ENCODE assay signal across 1 cellular context in the genomic region with DNA sequence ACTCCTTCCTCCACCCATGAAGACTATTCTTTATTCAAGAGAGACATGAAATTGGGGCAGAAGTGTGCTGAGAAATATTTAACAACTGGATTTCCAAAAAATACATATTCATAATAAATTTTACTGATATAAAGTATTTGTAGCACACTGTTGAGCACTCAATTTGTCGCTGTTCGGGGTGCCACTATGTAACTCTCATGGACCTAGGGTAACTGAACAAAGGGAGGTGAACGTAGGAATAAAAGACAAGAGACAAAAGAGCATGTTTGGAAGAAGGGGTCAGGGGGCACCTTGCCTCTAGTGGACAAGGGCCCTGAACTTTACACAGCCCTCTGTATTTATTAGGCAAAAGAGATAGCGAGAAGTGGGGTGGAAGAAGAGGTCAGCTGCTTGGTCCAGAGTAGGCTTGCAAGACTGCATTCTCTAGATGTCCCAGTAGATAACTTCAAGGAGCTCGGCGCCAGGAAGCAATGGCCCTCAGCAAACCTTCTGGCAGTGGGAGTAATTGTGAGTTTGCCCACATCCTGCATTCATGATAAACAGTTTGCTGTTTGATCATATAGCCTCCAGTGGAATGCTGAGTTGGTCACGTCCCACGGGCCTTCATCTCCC.
TF ChIP-seq lines count a peak whose summit lies in the region.

No MANE protein-coding gene starts in this region.

TF ChIP-seq in K562, 482 proteins besides CTCF, POLR2A, EP300 and RAD21 (continued from another document and continues in another):
- TF ChIP-seq, protein P1, sequence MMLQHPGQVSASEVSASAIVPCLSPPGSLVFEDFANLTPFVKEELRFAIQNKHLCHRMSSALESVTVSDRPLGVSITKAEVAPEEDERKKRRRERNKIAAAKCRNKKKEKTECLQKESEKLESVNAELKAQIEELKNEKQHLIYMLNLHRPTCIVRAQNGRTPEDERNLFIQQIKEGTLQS (IDR thresholded peaks at IDR 0.05) = no peak
- TF ChIP-seq, protein P1 (CRISPR knock-in tag; conservative IDR thresholded peaks at IDR 0.05) = no peak
- TF ChIP-seq, protein P2, sequence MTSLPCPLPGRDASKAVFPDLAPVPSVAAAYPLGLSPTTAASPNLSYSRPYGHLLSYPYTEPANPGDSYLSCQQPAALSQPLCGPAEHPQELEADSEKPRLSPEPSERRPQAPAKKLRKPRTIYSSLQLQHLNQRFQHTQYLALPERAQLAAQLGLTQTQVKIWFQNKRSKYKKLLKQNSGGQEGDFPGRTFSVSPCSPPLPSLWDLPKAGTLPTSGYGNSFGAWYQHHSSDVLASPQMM (CRISPR knock-in tag; IDR thresholded peaks at IDR 0.05) = no peak
- TF ChIP-seq, protein P3, sequence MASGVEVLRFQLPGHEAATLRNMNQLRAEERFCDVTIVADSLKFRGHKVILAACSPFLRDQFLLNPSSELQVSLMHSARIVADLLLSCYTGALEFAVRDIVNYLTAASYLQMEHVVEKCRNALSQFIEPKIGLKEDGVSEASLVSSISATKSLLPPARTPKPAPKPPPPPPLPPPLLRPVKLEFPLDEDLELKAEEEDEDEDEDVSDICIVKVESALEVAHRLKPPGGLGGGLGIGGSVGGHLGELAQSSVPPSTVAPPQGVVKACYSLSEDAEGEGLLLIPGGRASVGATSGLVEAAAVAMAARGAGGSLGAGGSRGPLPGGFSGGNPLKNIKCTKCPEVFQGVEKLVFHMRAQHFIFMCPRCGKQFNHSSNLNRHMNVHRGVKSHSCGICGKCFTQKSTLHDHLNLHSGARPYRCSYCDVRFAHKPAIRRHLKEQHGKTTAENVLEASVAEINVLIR (CRISPR knock-in tag; IDR thresholded peaks at IDR 0.05) = no peak
- TF ChIP-seq MBD2 (IDR thresholded peaks at IDR 0.05; ENCODE audit: borderline replicate concordance, low read depth) (0 out of 2 replicates have a peak, but pooled peaks have one; percentile 27), ESRRA (IDR thresholded peaks at IDR 0.05; ENCODE audit: borderline replicate concordance, low read depth) (peak; percentile 51; the same call in 1 of the 2 replicates), TCF3 (CRISPR knock-in tag; IDR thresholded peaks at IDR 0.05) (peak; percentile 57; the same call in 1 of the 2 replicates), PYGO2 (tag; IDR thresholded peaks at IDR 0.05) (0 out of 2 replicates have a peak, but pooled peaks have one; percentile 57), NCOA2 (IDR thresholded peaks at IDR 0.05; ENCODE audit: partially characterized antibody in 2 of 2) (no peak), SRSF9 (IDR thresholded peaks at IDR 0.05; ENCODE audit: borderline replicate concordance, low read depth, low read length) (no peak), POU5F1 (IDR thresholded peaks at IDR 0.05; ENCODE audit: borderline replicate concordance, low read depth, low read length, partially characterized antibody) (no peak), CTBP1 (IDR thresholded peaks at IDR 0.05; ENCODE audit: borderline replicate concordance) (peak; percentile 71; the same call in 1 of the 2 replicates), SRSF1 (IDR thresholded peaks at IDR 0.05; ENCODE audit: low read depth, low read length) (no peak), FOXA3 (CRISPR knock-in tag; conservative IDR thresholded peaks at IDR 0.05 in 1 of 2, IDR thresholded peaks at IDR 0.05 in 1 of 2) (no peak), HOXB6 (CRISPR knock-in tag; IDR thresholded peaks at IDR 0.05; ENCODE audit: borderline replicate concordance) (no peak), L3MBTL2 (IDR thresholded peaks at IDR 0.05) (peak; percentile 38; the same call in 1 of the 2 replicates), ETV5 (CRISPR knock-in tag; IDR thresholded peaks at IDR 0.05; ENCODE audit: low read depth) (peak; percentile 45; the same call in 1 of the 2 replicates), ZNF79 (CRISPR knock-in tag; IDR thresholded peaks at IDR 0.05; ENCODE audit: low read depth) (0 out of 2 replicates have a peak, but pooled peaks have one; percentile 12), MAFF (IDR thresholded peaks at IDR 0.05; ENCODE audit: low read length) (no peak), ZNF347 (CRISPR knock-in tag; IDR thresholded peaks at IDR 0.05; ENCODE audit: low read depth) (no peak), CXXC5 (CRISPR knock-in tag; IDR thresholded peaks at IDR 0.05) (peak; percentile 17; the same call in 1 of the 2 replicates), MTA3 (IDR thresholded peaks at IDR 0.05; ENCODE audit: borderline replicate concordance) (peak; percentile 54; the same call in 1 of the 2 replicates), MCM5 (IDR thresholded peaks at IDR 0.05; ENCODE audit: low read depth) (no peak), ZNF175 (CRISPR knock-in tag; IDR thresholded peaks at IDR 0.05; ENCODE audit: low read depth) (0 out of 2 replicates have a peak, but pooled peaks have one; percentile 59), SMARCA4 (IDR thresholded peaks at IDR 0.05) (peak; percentile 56; the same call in 1 of the 2 replicates)
- TF ChIP-seq, protein P4, sequence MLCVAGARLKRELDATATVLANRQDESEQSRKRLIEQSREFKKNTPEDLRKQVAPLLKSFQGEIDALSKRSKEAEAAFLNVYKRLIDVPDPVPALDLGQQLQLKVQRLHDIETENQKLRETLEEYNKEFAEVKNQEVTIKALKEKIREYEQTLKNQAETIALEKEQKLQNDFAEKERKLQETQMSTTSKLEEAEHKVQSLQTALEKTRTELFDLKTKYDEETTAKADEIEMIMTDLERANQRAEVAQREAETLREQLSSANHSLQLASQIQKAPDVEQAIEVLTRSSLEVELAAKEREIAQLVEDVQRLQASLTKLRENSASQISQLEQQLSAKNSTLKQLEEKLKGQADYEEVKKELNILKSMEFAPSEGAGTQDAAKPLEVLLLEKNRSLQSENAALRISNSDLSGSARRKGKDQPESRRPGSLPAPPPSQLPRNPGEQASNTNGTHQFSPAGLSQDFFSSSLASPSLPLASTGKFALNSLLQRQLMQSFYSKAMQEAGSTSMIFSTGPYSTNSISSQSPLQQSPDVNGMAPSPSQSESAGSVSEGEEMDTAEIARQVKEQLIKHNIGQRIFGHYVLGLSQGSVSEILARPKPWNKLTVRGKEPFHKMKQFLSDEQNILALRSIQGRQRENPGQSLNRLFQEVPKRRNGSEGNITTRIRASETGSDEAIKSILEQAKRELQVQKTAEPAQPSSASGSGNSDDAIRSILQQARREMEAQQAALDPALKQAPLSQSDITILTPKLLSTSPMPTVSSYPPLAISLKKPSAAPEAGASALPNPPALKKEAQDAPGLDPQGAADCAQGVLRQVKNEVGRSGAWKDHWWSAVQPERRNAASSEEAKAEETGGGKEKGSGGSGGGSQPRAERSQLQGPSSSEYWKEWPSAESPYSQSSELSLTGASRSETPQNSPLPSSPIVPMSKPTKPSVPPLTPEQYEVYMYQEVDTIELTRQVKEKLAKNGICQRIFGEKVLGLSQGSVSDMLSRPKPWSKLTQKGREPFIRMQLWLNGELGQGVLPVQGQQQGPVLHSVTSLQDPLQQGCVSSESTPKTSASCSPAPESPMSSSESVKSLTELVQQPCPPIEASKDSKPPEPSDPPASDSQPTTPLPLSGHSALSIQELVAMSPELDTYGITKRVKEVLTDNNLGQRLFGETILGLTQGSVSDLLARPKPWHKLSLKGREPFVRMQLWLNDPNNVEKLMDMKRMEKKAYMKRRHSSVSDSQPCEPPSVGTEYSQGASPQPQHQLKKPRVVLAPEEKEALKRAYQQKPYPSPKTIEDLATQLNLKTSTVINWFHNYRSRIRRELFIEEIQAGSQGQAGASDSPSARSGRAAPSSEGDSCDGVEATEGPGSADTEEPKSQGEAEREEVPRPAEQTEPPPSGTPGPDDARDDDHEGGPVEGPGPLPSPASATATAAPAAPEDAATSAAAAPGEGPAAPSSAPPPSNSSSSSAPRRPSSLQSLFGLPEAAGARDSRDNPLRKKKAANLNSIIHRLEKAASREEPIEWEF (CRISPR knock-in tag; IDR thresholded peaks at IDR 0.05) = 0 out of 2 replicates have a peak, but pooled peaks have one; percentile 51
- TF ChIP-seq, protein P5, sequence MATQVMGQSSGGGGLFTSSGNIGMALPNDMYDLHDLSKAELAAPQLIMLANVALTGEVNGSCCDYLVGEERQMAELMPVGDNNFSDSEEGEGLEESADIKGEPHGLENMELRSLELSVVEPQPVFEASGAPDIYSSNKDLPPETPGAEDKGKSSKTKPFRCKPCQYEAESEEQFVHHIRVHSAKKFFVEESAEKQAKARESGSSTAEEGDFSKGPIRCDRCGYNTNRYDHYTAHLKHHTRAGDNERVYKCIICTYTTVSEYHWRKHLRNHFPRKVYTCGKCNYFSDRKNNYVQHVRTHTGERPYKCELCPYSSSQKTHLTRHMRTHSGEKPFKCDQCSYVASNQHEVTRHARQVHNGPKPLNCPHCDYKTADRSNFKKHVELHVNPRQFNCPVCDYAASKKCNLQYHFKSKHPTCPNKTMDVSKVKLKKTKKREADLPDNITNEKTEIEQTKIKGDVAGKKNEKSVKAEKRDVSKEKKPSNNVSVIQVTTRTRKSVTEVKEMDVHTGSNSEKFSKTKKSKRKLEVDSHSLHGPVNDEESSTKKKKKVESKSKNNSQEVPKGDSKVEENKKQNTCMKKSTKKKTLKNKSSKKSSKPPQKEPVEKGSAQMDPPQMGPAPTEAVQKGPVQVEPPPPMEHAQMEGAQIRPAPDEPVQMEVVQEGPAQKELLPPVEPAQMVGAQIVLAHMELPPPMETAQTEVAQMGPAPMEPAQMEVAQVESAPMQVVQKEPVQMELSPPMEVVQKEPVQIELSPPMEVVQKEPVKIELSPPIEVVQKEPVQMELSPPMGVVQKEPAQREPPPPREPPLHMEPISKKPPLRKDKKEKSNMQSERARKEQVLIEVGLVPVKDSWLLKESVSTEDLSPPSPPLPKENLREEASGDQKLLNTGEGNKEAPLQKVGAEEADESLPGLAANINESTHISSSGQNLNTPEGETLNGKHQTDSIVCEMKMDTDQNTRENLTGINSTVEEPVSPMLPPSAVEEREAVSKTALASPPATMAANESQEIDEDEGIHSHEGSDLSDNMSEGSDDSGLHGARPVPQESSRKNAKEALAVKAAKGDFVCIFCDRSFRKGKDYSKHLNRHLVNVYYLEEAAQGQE (CRISPR knock-in tag; IDR thresholded peaks at IDR 0.05; ENCODE audit: low read depth) = 0 out of 2 replicates have a peak, but pooled peaks have one; percentile 46
- TF ChIP-seq, protein P6, sequence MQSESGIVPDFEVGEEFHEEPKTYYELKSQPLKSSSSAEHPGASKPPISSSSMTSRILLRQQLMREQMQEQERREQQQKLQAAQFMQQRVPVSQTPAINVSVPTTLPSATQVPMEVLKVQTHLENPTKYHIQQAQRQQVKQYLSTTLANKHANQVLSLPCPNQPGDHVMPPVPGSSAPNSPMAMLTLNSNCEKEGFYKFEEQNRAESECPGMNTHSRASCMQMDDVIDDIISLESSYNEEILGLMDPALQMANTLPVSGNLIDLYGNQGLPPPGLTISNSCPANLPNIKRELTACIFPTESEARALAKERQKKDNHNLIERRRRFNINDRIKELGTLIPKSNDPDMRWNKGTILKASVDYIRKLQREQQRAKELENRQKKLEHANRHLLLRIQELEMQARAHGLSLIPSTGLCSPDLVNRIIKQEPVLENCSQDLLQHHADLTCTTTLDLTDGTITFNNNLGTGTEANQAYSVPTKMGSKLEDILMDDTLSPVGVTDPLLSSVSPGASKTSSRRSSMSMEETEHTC (IDR thresholded peaks at IDR 0.05) = peak; percentile 28; the same call in 1 of the 2 replicates
- TF ChIP-seq, protein P7, sequence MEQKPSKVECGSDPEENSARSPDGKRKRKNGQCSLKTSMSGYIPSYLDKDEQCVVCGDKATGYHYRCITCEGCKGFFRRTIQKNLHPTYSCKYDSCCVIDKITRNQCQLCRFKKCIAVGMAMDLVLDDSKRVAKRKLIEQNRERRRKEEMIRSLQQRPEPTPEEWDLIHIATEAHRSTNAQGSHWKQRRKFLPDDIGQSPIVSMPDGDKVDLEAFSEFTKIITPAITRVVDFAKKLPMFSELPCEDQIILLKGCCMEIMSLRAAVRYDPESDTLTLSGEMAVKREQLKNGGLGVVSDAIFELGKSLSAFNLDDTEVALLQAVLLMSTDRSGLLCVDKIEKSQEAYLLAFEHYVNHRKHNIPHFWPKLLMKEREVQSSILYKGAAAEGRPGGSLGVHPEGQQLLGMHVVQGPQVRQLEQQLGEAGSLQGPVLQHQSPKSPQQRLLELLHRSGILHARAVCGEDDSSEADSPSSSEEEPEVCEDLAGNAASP (IDR thresholded peaks at IDR 0.05) = no peak
- TF ChIP-seq, protein P8, sequence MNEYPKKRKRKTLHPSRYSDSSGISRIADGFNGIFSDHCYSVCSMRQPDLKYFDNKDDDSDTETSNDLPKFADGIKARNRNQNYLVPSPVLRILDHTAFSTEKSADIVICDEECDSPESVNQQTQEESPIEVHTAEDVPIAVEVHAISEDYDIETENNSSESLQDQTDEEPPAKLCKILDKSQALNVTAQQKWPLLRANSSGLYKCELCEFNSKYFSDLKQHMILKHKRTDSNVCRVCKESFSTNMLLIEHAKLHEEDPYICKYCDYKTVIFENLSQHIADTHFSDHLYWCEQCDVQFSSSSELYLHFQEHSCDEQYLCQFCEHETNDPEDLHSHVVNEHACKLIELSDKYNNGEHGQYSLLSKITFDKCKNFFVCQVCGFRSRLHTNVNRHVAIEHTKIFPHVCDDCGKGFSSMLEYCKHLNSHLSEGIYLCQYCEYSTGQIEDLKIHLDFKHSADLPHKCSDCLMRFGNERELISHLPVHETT (CRISPR knock-in tag; conservative IDR thresholded peaks at IDR 0.05 in 1 of 2, IDR thresholded peaks at IDR 0.05 in 1 of 2) = peak in 1 of 2 experiments; percentile 33; a peak in 1 of 4 replicates
- TF ChIP-seq, protein P9, sequence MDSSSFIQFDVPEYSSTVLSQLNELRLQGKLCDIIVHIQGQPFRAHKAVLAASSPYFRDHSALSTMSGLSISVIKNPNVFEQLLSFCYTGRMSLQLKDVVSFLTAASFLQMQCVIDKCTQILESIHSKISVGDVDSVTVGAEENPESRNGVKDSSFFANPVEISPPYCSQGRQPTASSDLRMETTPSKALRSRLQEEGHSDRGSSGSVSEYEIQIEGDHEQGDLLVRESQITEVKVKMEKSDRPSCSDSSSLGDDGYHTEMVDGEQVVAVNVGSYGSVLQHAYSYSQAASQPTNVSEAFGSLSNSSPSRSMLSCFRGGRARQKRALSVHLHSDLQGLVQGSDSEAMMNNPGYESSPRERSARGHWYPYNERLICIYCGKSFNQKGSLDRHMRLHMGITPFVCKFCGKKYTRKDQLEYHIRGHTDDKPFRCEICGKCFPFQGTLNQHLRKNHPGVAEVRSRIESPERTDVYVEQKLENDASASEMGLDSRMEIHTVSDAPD (CRISPR knock-in tag; IDR thresholded peaks at IDR 0.05) = no peak
- TF ChIP-seq, protein P10, sequence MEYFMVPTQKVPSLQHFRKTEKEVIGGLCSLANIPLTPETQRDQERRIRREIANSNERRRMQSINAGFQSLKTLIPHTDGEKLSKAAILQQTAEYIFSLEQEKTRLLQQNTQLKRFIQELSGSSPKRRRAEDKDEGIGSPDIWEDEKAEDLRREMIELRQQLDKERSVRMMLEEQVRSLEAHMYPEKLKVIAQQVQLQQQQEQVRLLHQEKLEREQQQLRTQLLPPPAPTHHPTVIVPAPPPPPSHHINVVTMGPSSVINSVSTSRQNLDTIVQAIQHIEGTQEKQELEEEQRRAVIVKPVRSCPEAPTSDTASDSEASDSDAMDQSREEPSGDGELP (CRISPR knock-in tag; IDR thresholded peaks at IDR 0.05; ENCODE audit: borderline replicate concordance) = peak; percentile 51; the same call in 1 of the 2 replicates
- TF ChIP-seq, protein P11, sequence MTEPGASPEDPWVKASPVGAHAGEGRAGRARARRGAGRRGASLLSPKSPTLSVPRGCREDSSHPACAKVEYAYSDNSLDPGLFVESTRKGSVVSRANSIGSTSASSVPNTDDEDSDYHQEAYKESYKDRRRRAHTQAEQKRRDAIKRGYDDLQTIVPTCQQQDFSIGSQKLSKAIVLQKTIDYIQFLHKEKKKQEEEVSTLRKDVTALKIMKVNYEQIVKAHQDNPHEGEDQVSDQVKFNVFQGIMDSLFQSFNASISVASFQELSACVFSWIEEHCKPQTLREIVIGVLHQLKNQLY (CRISPR knock-in tag; conservative IDR thresholded peaks at IDR 0.05) = no peak
